In the genomic region with DNA sequence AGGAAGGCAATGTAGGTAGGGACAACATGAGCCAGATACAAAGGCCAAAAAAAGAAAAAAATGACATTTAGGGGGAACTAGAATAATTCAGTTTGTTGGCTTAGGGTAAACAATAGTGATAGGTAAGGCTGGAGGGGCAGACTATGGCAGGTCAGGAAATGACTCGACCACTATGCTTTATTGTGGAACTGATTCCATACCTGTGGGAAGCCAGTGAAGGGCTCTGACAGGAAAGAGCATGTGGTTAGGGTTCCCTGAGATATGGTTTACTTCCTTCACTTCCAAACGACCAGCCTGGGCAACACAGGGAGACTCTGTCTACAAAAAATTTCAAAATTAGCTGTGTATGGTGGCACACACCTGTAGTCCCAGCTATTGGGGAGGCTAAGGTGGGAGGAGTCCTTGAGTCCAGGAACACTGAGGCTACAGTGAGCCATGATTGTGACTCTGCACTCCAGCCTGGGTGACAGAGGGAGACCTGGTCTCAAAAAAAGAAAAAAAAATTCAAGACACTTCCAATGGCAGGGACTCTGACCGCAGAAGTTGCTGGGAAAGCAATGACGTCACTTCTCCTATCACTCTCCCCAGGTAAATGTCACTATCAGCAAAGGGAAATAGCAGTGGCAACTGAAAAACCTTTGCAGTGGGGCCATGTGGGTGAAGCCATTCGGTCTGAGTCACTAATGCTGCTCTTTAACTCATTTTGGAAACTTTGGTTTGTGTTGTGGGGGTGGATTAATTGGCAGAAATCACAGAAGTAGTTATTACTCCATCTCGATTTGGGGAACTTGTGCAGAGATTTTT, we compare ENCODE assay signal across 10 cellular contexts.
DNase-seq lines count a peak whose midpoint lies in the region; ATAC-seq, FAIRE-seq and TF ChIP-seq lines count a peak whose summit lies in the region.
"Had no signal": no experiment of that assay in that cellular context is flagged by ENCODE, and none has a peak within 500 bp of the region (broad histone marks: within the 10 kb centered on the region; RNA-seq: fewer than 3 reads in every experiment).

No MANE protein-coding gene starts in this region.

- H3K9me3 Mint-ChIP-seq in GM23338 = no peaks in the 10 kb centered on the region

- H3K36me3 ChIP-seq in GM23338 (ENCODE audit: insufficient read depth) (no peaks in the 10 kb centered on the region), psoas muscle (ENCODE audit: insufficient read depth in 1 of 2, low read depth in 1 of 2) (no peaks in the 10 kb centered on the region), kidney (ENCODE audit: control insufficient read depth in 1 of 2, insufficient read depth in 2 of 2, low read length in 2 of 2) (no peaks in the 10 kb centered on the region)
- H3K36me3 ChIP-seq: suprapubic skin had no signal

- H3K4me1 ChIP-seq in GM23338 (ENCODE audit: insufficient read depth) (no peaks in the 10 kb centered on the region), psoas muscle (no peaks in the 10 kb centered on the region), kidney (ENCODE audit: control insufficient read depth in 1 of 2, insufficient read depth in 1 of 2, low read depth in 1 of 2, low read length in 2 of 2) (peaks cover 3 to 13% of the 10 kb centered on the region in 2 donors)

- TF ChIP-seq CTCF in GM23338 (conservative IDR thresholded peaks at IDR 0.05; ENCODE audit: low read depth in 2 of 2) (no peak), fibroblast of mammary gland (conservative IDR thresholded peaks at IDR 0.05; ENCODE audit: control insufficient read depth, insufficient read depth, low read depth, low read length) (no peak), psoas muscle (IDR thresholded peaks at IDR 0.05) (no peak), kidney (IDR thresholded peaks at IDR 0.05; ENCODE audit: borderline replicate concordance, extremely low read depth, insufficient read depth) (no peak)

- no peaks in the 10 kb centered on the region for H3K79me2 ChIP-seq in GM23338 (replicated peaks; ENCODE audit: insufficient read depth)

- WGBS in psoas muscle, 3 donors = 67 to 71% (median 69%) methylated on average over 6 of the region's 6 CpGs

- peak overlapping the region; percentile 69; the same call in 1 of the 2 replicates for H2AFZ ChIP-seq in GM23338

- intact Hi-C loops in psoas muscle (cut with DNase I) (no loop called here), kidney (cut with DNase I) (no loop called here)

- H4K20me1 ChIP-seq in GM23338 (replicated peaks; ENCODE audit: insufficient read depth) = no peaks in the 10 kb centered on the region

- H3K9ac ChIP-seq in kidney (ENCODE audit: low read length in 2 of 2) = no peak overlapping the region

- H3K9me2 ChIP-seq in GM23338 (ENCODE audit: insufficient read depth) = 0 out of 2 replicates have a peak, but pooled peaks cover 2% of the 10 kb centered on the region

- no peak for FAIRE-seq in kidney (lab: Jason Lieb, UNC)

- no peaks in the 10 kb centered on the region for H3F3A ChIP-seq in GM23338 (replicated peaks; ENCODE audit: low read depth)

- peaks cover under 1% of the 10 kb centered on the region for H3K27me3 Mint-ChIP-seq in GM23338 (ENCODE audit: insufficient read depth, low read depth, poor library complexity)

- H3K4me3 Mint-ChIP-seq in GM23338 = no peak overlapping the region

- H3K4me1 Mint-ChIP-seq in GM23338 = peaks cover 18% of the 10 kb centered on the region

- no peaks in the 10 kb centered on the region for H3K36me3 Mint-ChIP-seq in GM23338 (ENCODE audit: low read depth)

- DNase-seq in GM23338 (ENCODE audit: low spot score) (no peak), fibroblast of mammary gland (ENCODE audit: low read depth) (peak; percentile 78), psoas muscle (no peak), kidney (no peak)
- peak; percentile 4 to 14 for DNase-seq in activated CD4-positive, alpha-beta T cell treated with anti-CD3 and anti-CD28 coated beads, Interleukin-2, amount 50 U/mL, for 4 hours
- DNase-seq in stimulated activated CD8-positive, alpha-beta memory T cell treated with anti-CD3 and anti-CD28 coated beads, Interleukin-4, amount 100 ng/mL, for 48 hours = peak; percentile 46
- DNase-seq: NCI-H345, retina had no signal

- H3K4me3 ChIP-seq in GM23338 (no peak overlapping the region), fibroblast of mammary gland (ENCODE audit: control insufficient read depth, low read depth, low read length) (no peak overlapping the region), psoas muscle (no peak overlapping the region), kidney (ENCODE audit: low read length in 2 of 2) (no peak overlapping the region)
- H3K4me3 ChIP-seq: suprapubic skin had no signal

- H3K4me2 ChIP-seq in GM23338 = no peak overlapping the region

- H3K9me3 ChIP-seq in psoas muscle (no peaks in the 10 kb centered on the region), kidney (ENCODE audit: control insufficient read depth in 1 of 2, low read length in 2 of 2) (no peaks in the 10 kb centered on the region)
- H3K9me3 ChIP-seq: suprapubic skin had no signal

- no peak overlapping the region for H3K27ac Mint-ChIP-seq in GM23338

- no peak for ATAC-seq in GM23338
- no peak for ATAC-seq in psoas muscle
- ATAC-seq in HG02623 (IDR thresholded peaks at IDR 0.05; ENCODE audit: unreplicated experiment) = no peak

- H3K27ac ChIP-seq in GM23338 (ENCODE audit: low read depth) = no peak overlapping the region
- no peak overlapping the region for H3K27ac ChIP-seq in psoas muscle
- no peak overlapping the region for H3K27ac ChIP-seq in kidney (ENCODE audit: low read depth in 2 of 2, low read length in 2 of 2)
- H3K27ac ChIP-seq: suprapubic skin had no signal

- H3K27me3 ChIP-seq in GM23338 (ENCODE audit: insufficient read depth) (no peaks in the 10 kb centered on the region), psoas muscle (ENCODE audit: insufficient read depth in 3 of 3, low read length in 2 of 3) (no peaks in the 10 kb centered on the region)
- H3K27me3 ChIP-seq: suprapubic skin had no signal

TF ChIP-seq in GM23338, 12 proteins besides CTCF, POLR2A, EP300 and RAD21:
- no peak for TF ChIP-seq EZH2 (IDR thresholded peaks at IDR 0.05; ENCODE audit: low read depth, unreplicated experiment)

Comparison
In these comparisons a context has a peak if more than half of its experiments do, and no peak if none do; other contexts are left out.
1. DNase-seq: peak in activated CD4-positive, alpha-beta T cell treated with anti-CD3 and anti-CD28 coated beads, Interleukin-2, amount 50 U/mL, for 4 hours (2 of 2), fibroblast of mammary gland (single experiment) and stimulated activated CD8-positive, alpha-beta memory T cell treated with anti-CD3 and anti-CD28 coated beads, Interleukin-4, amount 100 ng/mL, for 48 hours (single experiment); none in GM23338 (single experiment), psoas muscle (0 of 2) and kidney (single experiment).